Comparison of ENCODE assay signal across 9 cellular contexts in genomic region chr10:70664702-70665195, GRCh38. TPM values are rescaled to one million over a fixed set of nuclear protein-coding genes. Genes with fewer than 3 reads are reported as not detected.
DNase-seq lines count a peak whose midpoint lies in the region; ATAC-seq and TF ChIP-seq lines count a peak whose summit lies in the region.
"Had no signal": no experiment of that assay in that cellular context is flagged by ENCODE, and none has a peak within 500 bp of the region (broad histone marks: within the 10 kb centered on the region; RNA-seq: fewer than 3 reads in every experiment).

No MANE protein-coding gene starts in this region.

- H3K9me3 Mint-ChIP-seq in neural crest cell, result no peaks in the 10 kb centered on the region
- H3K9me3 Mint-ChIP-seq in activated CD4-positive, alpha-beta T cell treated with anti-CD3 and anti-CD28 coated beads, Interleukin-2, amount 10 ng/mL, durations not matched to agents 24 days and 14 days, result no peaks in the 10 kb centered on the region
- peaks cover 0 to 4% (median 3%) of the 10 kb centered on the region in 3 donors for H3K9me3 Mint-ChIP-seq in T-cell

- H3K27ac ChIP-seq in dorsolateral prefrontal cortex, result peak overlapping the region; percentile 57 to 99 (median 94)
- H3K27ac ChIP-seq: pancreas had no signal

- no peaks in the 10 kb centered on the region for H3K36me3 Mint-ChIP-seq in neural crest cell (ENCODE audit: low read depth)
- H3K36me3 Mint-ChIP-seq in activated CD4-positive, alpha-beta T cell treated with anti-CD3 and anti-CD28 coated beads, Interleukin-2, amount 10 ng/mL, durations not matched to agents 24 days and 14 days (ENCODE audit: low read depth), result no peaks in the 10 kb centered on the region
- no peaks in the 10 kb centered on the region for H3K36me3 Mint-ChIP-seq in T-cell

- H3K27me3 Mint-ChIP-seq in neural crest cell (ENCODE audit: low read depth), result peaks cover 4% of the 10 kb centered on the region
- H3K27me3 Mint-ChIP-seq in activated CD4-positive, alpha-beta T cell treated with anti-CD3 and anti-CD28 coated beads, Interleukin-2, amount 10 ng/mL, durations not matched to agents 24 days and 14 days, result peaks cover 28% of the 10 kb centered on the region
- peaks cover 4 to 13% of the 10 kb centered on the region in 2 donors for H3K27me3 Mint-ChIP-seq in T-cell

- peak; percentile 51 for DNase-seq in COR-L47 (lab: John Stamatoyannopoulos, UW)
- peak; percentile 23 for DNase-seq in NCI-H2029 treated with DMSO at 0.1 percent for 48 hours (lab: John Stamatoyannopoulos, UW)
- peak in 9 of 10 donors; percentile 53 to 91 (median 75) for DNase-seq in dorsolateral prefrontal cortex
- no peak for DNase-seq in neural crest cell (ENCODE audit: low read depth, low spot score)
- no peak for DNase-seq in activated naive CD4-positive, alpha-beta T cell treated with Interleukin-2 at 50 U/mL for 16 hours
- no peak for DNase-seq in activated CD4-positive, alpha-beta T cell treated with anti-CD3 and anti-CD28 coated beads, Interleukin-2, amount 10 ng/mL, durations not matched to agents 24 days and 14 days
- no peak for DNase-seq in T-cell
- DNase-seq: pancreas had no signal

- H3K4me3 Mint-ChIP-seq in neural crest cell (no peak overlapping the region), T-cell (no peak overlapping the region)
- no peak overlapping the region for H3K4me3 Mint-ChIP-seq in activated CD4-positive, alpha-beta T cell treated with anti-CD3 and anti-CD28 coated beads, Interleukin-2, amount 10 ng/mL, durations not matched to agents 24 days and 14 days

- H3K4me3 ChIP-seq in dorsolateral prefrontal cortex, result peak overlapping the region in 6 of 59 donors; percentile 5 to 36 (median 8)
- H3K4me3 ChIP-seq: pancreas had no signal

- H3K27ac Mint-ChIP-seq in neural crest cell (ENCODE audit: unreplicated experiment) (peak overlapping the region; percentile 0), T-cell (no peak overlapping the region)
- H3K27ac Mint-ChIP-seq in activated CD4-positive, alpha-beta T cell treated with anti-CD3 and anti-CD28 coated beads, Interleukin-2, amount 10 ng/mL, durations not matched to agents 24 days and 14 days, result no peak overlapping the region

- POLR2A ChIA-PET in T-cell (lab: Charles Lee), result no interaction called here

- ATAC-seq in GM18907 (IDR thresholded peaks at IDR 0.05; ENCODE audit: unreplicated experiment), result no peak
- no peak for ATAC-seq in T-cell (replicated peaks in 1 of 4)

- TF ChIP-seq CTCF in dorsolateral prefrontal cortex (IDR thresholded peaks at IDR 0.05 in 54 of 56, conservative IDR thresholded peaks at IDR 0.05 in 2 of 56; ENCODE audit: low read depth in 1 of 56, partially characterized antibody in 56 of 56) (peak in 2 of 56 donors; percentile 10 to 12), neural crest cell (conservative IDR thresholded peaks at IDR 0.05) (no peak)

- intact Hi-C loops in dorsolateral prefrontal cortex (cut with DNase I), result no loop called here
- intact Hi-C loops in activated CD4-positive, alpha-beta T cell treated with anti-CD3 and anti-CD28 coated beads, Interleukin-2, amount 10 ng/mL, durations not matched to agents 24 days and 14 days (cut with micrococcal nuclease), result no loop called here

- CTCF ChIA-PET in T-cell (lab: Charles Lee), result no interaction called here

- no peaks in the 10 kb centered on the region for H3K27me3 ChIP-seq in dorsolateral prefrontal cortex
- H3K27me3 ChIP-seq: pancreas had no signal

- H3K4me1 Mint-ChIP-seq in neural crest cell (peaks cover 28% of the 10 kb centered on the region), T-cell (no peaks in the 10 kb centered on the region)
- no peaks in the 10 kb centered on the region for H3K4me1 Mint-ChIP-seq in activated CD4-positive, alpha-beta T cell treated with anti-CD3 and anti-CD28 coated beads, Interleukin-2, amount 10 ng/mL, durations not matched to agents 24 days and 14 days

RNA-seq across cellular contexts. Expression of gene ADAMTS14, which starts 7.6 kb away (rescaled TPM):
- 10 to 100 TPM in 9 of 120 experiments, 1 to 10 TPM in 98, under 1 TPM in 13; 0.23 to 28.2 (median 3.7) TPM for total RNA-seq in dorsolateral prefrontal cortex
- total RNA-seq in neural crest cell, result 0.19 and 0.30 TPM in 2 replicates
- 0.33 and 0.52 TPM in 2 replicates for total RNA-seq in activated CD4-positive, alpha-beta T cell treated with anti-CD3 and anti-CD28 coated beads, Interleukin-2, amount 10 ng/mL, durations not matched to agents 24 days and 14 days
- under 1 TPM in 4 of 5 donors, not detected in 1; 0.09 to 0.13 (median 0.10) TPM for total RNA-seq in T-cell

Comparison
In these comparisons a context has a peak if more than half of its experiments do, and no peak if none do; other contexts are left out.
1. DNase-seq: peak in COR-L47 (single experiment), NCI-H2029 treated with DMSO at 0.1 percent for 48 hours (single experiment) and dorsolateral prefrontal cortex (9 of 10); none in neural crest cell (single experiment), activated naive CD4-positive, alpha-beta T cell treated with Interleukin-2 at 50 U/mL for 16 hours (single experiment), activated CD4-positive, alpha-beta T cell treated with anti-CD3 and anti-CD28 coated beads, Interleukin-2, amount 10 ng/mL, durations not matched to agents 24 days and 14 days (single experiment) and T-cell (0 of 34).